In genomic region chr2:196230051-196230450, GRCh38 we compare ENCODE assay signal across 13 cellular contexts. TPM values are rescaled to one million over a fixed set of nuclear protein-coding genes. Genes with fewer than 3 reads are reported as not detected.
DNase-seq lines count a peak whose midpoint lies in the region; ATAC-seq and TF ChIP-seq lines count a peak whose summit lies in the region.
"Had no signal": no experiment of that assay in that cellular context is flagged by ENCODE, and none has a peak within 500 bp of the region (broad histone marks: within the 10 kb centered on the region; RNA-seq: fewer than 3 reads in every experiment).

No MANE protein-coding gene starts in this region.

- WGBS in spleen, 5 donors = 82 to 89% (median 87%) methylated on average over 7 of the region's 7 CpGs
- 87 to 90% methylated on average over 7 of the region's 7 CpGs for WGBS in aorta, 2 donors

- H3K36me3 Mint-ChIP-seq in Caco-2 (ENCODE audit: insufficient read depth, unreplicated experiment) = no peaks in the 10 kb centered on the region
- peaks cover 2% of the 10 kb centered on the region for H3K36me3 Mint-ChIP-seq in activated CD4-positive, alpha-beta T cell treated with anti-CD3 and anti-CD28 coated beads, Interleukin-2, amount 10 ng/mL, durations not matched to agents 24 days and 14 days (ENCODE audit: low read depth)
- peaks cover 4% of the 10 kb centered on the region for H3K36me3 Mint-ChIP-seq in activated naive CD4-positive, alpha-beta T cell treated with anti-CD3 and anti-CD28 coated beads, Interleukin-2, amount 50 U/mL, for 24 hours

- H3K27ac Mint-ChIP-seq in Caco-2 (ENCODE audit: unreplicated experiment) = peak overlapping the region; percentile 50
- peak overlapping the region; percentile 94 for H3K27ac Mint-ChIP-seq in activated CD4-positive, alpha-beta T cell treated with anti-CD3 and anti-CD28 coated beads, Interleukin-2, amount 10 ng/mL, durations not matched to agents 24 days and 14 days
- peak overlapping the region; percentile 98 for H3K27ac Mint-ChIP-seq in activated naive CD4-positive, alpha-beta T cell treated with anti-CD3 and anti-CD28 coated beads, Interleukin-2, amount 50 U/mL, for 24 hours

- no TSS peak for BruUV-seq in Caco-2 (replicated peaks; lab: Mats Ljungman, UMichigan)

- H3K27ac ChIP-seq in spleen = peak overlapping the region in 7 of 8 donors; percentile 23 to 77 (median 45)
- no peak overlapping the region for H3K27ac ChIP-seq in aorta (ENCODE audit: low read depth in 1 of 2, low read length in 2 of 2)
- H3K27ac ChIP-seq: GM23248 had no signal

- DNase-seq in Caco-2 (no peak), spleen (no peak), NCI-H82 treated with DMSO at 0.1 percent for 48 hours (lab: John Stamatoyannopoulos, UW; ENCODE audit: unreplicated experiment) (no peak), aorta (no peak), NCI-H1105 (lab: John Stamatoyannopoulos, UW) (no peak), 8988T (no peak)
- DNase-seq in activated CD4-positive, alpha-beta T cell treated with anti-CD3 and anti-CD28 coated beads, Interleukin-2, amount 10 ng/mL, durations not matched to agents 24 days and 14 days = peak; percentile 85
- DNase-seq: amygdala, C1 segment of cervical spinal cord, glutamatergic neuron, GM23248, NCI-H1417 treated with DMSO at 0.1 percent for 48 hours had no signal

- H3K36me3 ChIP-seq in Caco-2 (ENCODE audit: control insufficient read depth, insufficient read depth, low read length) = no peaks in the 10 kb centered on the region
- peaks cover 0 to 13% (median 0%) of the 10 kb centered on the region in 6 donors for H3K36me3 ChIP-seq in spleen
- no peaks in the 10 kb centered on the region for H3K36me3 ChIP-seq in aorta (ENCODE audit: control insufficient read depth in 1 of 2, insufficient read depth in 2 of 2, low read length in 1 of 2)

- POLR2A ChIA-PET in Caco-2 (lab: Charles Lee) = no interaction called here

- no peaks in the 10 kb centered on the region for H3K9me3 Mint-ChIP-seq in Caco-2 (ENCODE audit: unreplicated experiment)
- H3K9me3 Mint-ChIP-seq in activated CD4-positive, alpha-beta T cell treated with anti-CD3 and anti-CD28 coated beads, Interleukin-2, amount 10 ng/mL, durations not matched to agents 24 days and 14 days = peaks cover 9% of the 10 kb centered on the region
- no peaks in the 10 kb centered on the region for H3K9me3 Mint-ChIP-seq in activated naive CD4-positive, alpha-beta T cell treated with anti-CD3 and anti-CD28 coated beads, Interleukin-2, amount 50 U/mL, for 24 hours

- no peaks in the 10 kb centered on the region for H3K27me3 Mint-ChIP-seq in Caco-2 (ENCODE audit: insufficient read depth, unreplicated experiment)
- no peaks in the 10 kb centered on the region for H3K27me3 Mint-ChIP-seq in activated CD4-positive, alpha-beta T cell treated with anti-CD3 and anti-CD28 coated beads, Interleukin-2, amount 10 ng/mL, durations not matched to agents 24 days and 14 days
- no peaks in the 10 kb centered on the region for H3K27me3 Mint-ChIP-seq in activated naive CD4-positive, alpha-beta T cell treated with anti-CD3 and anti-CD28 coated beads, Interleukin-2, amount 50 U/mL, for 24 hours

- H3K9me3 ChIP-seq in Caco-2 (no peaks in the 10 kb centered on the region), spleen (no peaks in the 10 kb centered on the region), aorta (ENCODE audit: control insufficient read depth, low read length) (no peaks in the 10 kb centered on the region)

- ATAC-seq in aorta (ENCODE audit: low FRiP score) = no peak

- no peak overlapping the region for H3K4me3 Mint-ChIP-seq in Caco-2 (ENCODE audit: unreplicated experiment)
- peak overlapping the region; percentile 77 for H3K4me3 Mint-ChIP-seq in activated CD4-positive, alpha-beta T cell treated with anti-CD3 and anti-CD28 coated beads, Interleukin-2, amount 10 ng/mL, durations not matched to agents 24 days and 14 days
- peak overlapping the region; percentile 78 for H3K4me3 Mint-ChIP-seq in activated naive CD4-positive, alpha-beta T cell treated with anti-CD3 and anti-CD28 coated beads, Interleukin-2, amount 50 U/mL, for 24 hours

- intact Hi-C loops in Caco-2 (cut with micrococcal nuclease; ENCODE audit: unreplicated experiment) (no loop called here), spleen (cut with DNase I; ENCODE audit: low total_unique reads) (no loop called here), aorta (cut with DNase I) (no loop called here)
- intact Hi-C loops in activated CD4-positive, alpha-beta T cell treated with anti-CD3 and anti-CD28 coated beads, Interleukin-2, amount 10 ng/mL, durations not matched to agents 24 days and 14 days (cut with micrococcal nuclease) = loop anchor here (5.0 kb wide), 1 partner anchor 37 kb away; no protein-coding TSS in a partner anchor

- TF ChIP-seq POLR2A in spleen (IDR thresholded peaks at IDR 0.05) = no peak

- H3K27me3 ChIP-seq in Caco-2 (replicated peaks; ENCODE audit: control insufficient read depth, insufficient read depth, low read length) (no peaks in the 10 kb centered on the region), spleen (replicated peaks in 1 of 7) (no peaks in the 10 kb centered on the region), aorta (ENCODE audit: control insufficient read depth in 1 of 2, insufficient read depth in 2 of 2, low read length in 1 of 2) (no peaks in the 10 kb centered on the region)

- CTCF ChIA-PET in Caco-2 (lab: Charles Lee) = no interaction called here

- TF ChIP-seq CTCF in Caco-2 (IDR thresholded peaks at IDR 0.05; ENCODE audit: insufficient read depth in 1 of 2, low read depth in 1 of 2, low read length in 1 of 2, severe bottlenecking in 1 of 2, unreplicated experiment in 1 of 2) (no peak), spleen (IDR thresholded peaks at IDR 0.05 in 8 of 11, conservative IDR thresholded peaks at IDR 0.05 in 3 of 11) (no peak)

- H3K4me1 Mint-ChIP-seq in Caco-2 (ENCODE audit: low read depth, unreplicated experiment) = no peaks in the 10 kb centered on the region
- H3K4me1 Mint-ChIP-seq in activated CD4-positive, alpha-beta T cell treated with anti-CD3 and anti-CD28 coated beads, Interleukin-2, amount 10 ng/mL, durations not matched to agents 24 days and 14 days = peaks cover 75% of the 10 kb centered on the region
- peaks cover 95% of the 10 kb centered on the region for H3K4me1 Mint-ChIP-seq in activated naive CD4-positive, alpha-beta T cell treated with anti-CD3 and anti-CD28 coated beads, Interleukin-2, amount 50 U/mL, for 24 hours

- peaks cover 15% of the 10 kb centered on the region for H3K4me1 ChIP-seq in Caco-2
- H3K4me1 ChIP-seq in spleen = peaks cover 22 to 94% (median 53%) of the 10 kb centered on the region in 6 donors
- H3K4me1 ChIP-seq in aorta (ENCODE audit: control insufficient read depth in 1 of 2, insufficient read depth in 2 of 2, low read length in 2 of 2) = peaks cover 2 to 3% of the 10 kb centered on the region in 2 donors

- H3K4me3 ChIP-seq in Caco-2 (ENCODE audit: low read depth, low read length) (no peak overlapping the region), spleen (no peak overlapping the region), aorta (ENCODE audit: low read length in 2 of 2) (no peak overlapping the region)
- H3K4me3 ChIP-seq: GM23248 had no signal

RNA-seq across cellular contexts. Expression of gene STK17B, which starts 58.7 kb away (rescaled TPM):
- total RNA-seq in Caco-2 (2022) (54.7 and 58.0 TPM in 2 replicates), spleen (100 to 1,000 TPM; 171 to 248 (median 196) TPM), aorta (10 to 100 TPM; 26.5 to 30.0 TPM)
- total RNA-seq in activated CD4-positive, alpha-beta T cell treated with anti-CD3 and anti-CD28 coated beads, Interleukin-2, amount 10 ng/mL, durations not matched to agents 24 days and 14 days = 129 and 131 TPM in 2 replicates
- polyA plus RNA-seq in spleen (10 to 100 TPM; 48.7 to 56.3 (median 51.9) TPM), aorta (10 to 100 TPM; 17.1 to 17.4 TPM)

Comparison
In these comparisons a context has a peak if more than half of its experiments do, and no peak if none do; other contexts are left out.
1. H3K27ac ChIP-seq: peak in spleen (7 of 8); none in aorta (0 of 2).
2. Peak in every context shown above with its lines, with median percentiles within 50 percentile points of each other: H3K27ac Mint-ChIP-seq.